Comparison of ENCODE assay signal across 14 cellular contexts in genomic region chr2:39938035-39938835, GRCh38.
DNase-seq lines count a peak whose midpoint lies in the region; ATAC-seq and TF ChIP-seq lines count a peak whose summit lies in the region.
"Had no signal": no experiment of that assay in that cellular context is flagged by ENCODE, and none has a peak within 500 bp of the region (broad histone marks: within the 10 kb centered on the region; RNA-seq: fewer than 3 reads in every experiment).

No MANE protein-coding gene starts in this region.

- no peaks in the 10 kb centered on the region for H3K27me3 ChIP-seq in testis
- H3K27me3 ChIP-seq: tibial artery had no signal

- peaks cover 0 to 48% of the 10 kb centered on the region in 2 donors for H3K36me3 Mint-ChIP-seq in activated naive CD4-positive, alpha-beta T cell treated with anti-CD3 and anti-CD28 coated beads, Interleukin-2, amount 50 U/mL, for 72 hours
- H3K36me3 Mint-ChIP-seq in activated CD4-positive, alpha-beta memory T cell treated with anti-CD3 and anti-CD28 coated beads for 36 hours, result no peaks in the 10 kb centered on the region
- no peaks in the 10 kb centered on the region for H3K36me3 Mint-ChIP-seq in CD14-positive monocyte

- TF ChIP-seq CTCF in fibroblast of the aortic adventitia (IDR thresholded peaks at IDR 0.05; ENCODE audit: insufficient read depth, low read length), result no peak
- no peak for TF ChIP-seq CTCF in testis (IDR thresholded peaks at IDR 0.05)
- TF ChIP-seq CTCF in CD14-positive monocyte (IDR thresholded peaks at IDR 0.05), result no peak

- H3K27me3 Mint-ChIP-seq in activated CD4-positive, alpha-beta memory T cell treated with anti-CD3 and anti-CD28 coated beads for 36 hours, result no peaks in the 10 kb centered on the region
- H3K27me3 Mint-ChIP-seq in CD14-positive monocyte (ENCODE audit: low read depth in 3 of 3), result peaks cover 0 to 1% (median 0%) of the 10 kb centered on the region in 3 donors

- CTCF ChIA-PET in activated CD4-positive, alpha-beta memory T cell treated with anti-CD3 and anti-CD28 coated beads for 36 hours (lab: Charles Lee), result no interaction called here

- WGBS in testis, 2 donors, result 84 to 92% methylated on average over 4 of the region's 4 CpGs

- no peak for DNase-seq in activated naive CD4-positive, alpha-beta T cell treated with anti-CD3 and anti-CD28 coated beads, Interleukin-2, amount 50 U/mL, for 72 hours (ENCODE audit: low spot score in 2 of 2)
- DNase-seq in activated naive CD4-positive, alpha-beta T cell treated with Interleukin-2 at 50 U/mL for 16 hours, result no peak
- DNase-seq in activated CD4-positive, alpha-beta memory T cell treated with anti-CD3 and anti-CD28 coated beads for 36 hours, result no peak
- DNase-seq in fibroblast of the aortic adventitia (ENCODE audit: low read depth) (peak; percentile 66), stromal cell of bone marrow (ENCODE audit: low read depth) (peak; percentile 37), testis (no peak), CD14-positive monocyte (ENCODE audit: low spot score) (no peak)
- DNase-seq: amygdala, islet precursor cell, NCI-H1417 treated with DMSO at 0.1 percent for 48 hours, tibial artery had no signal

- POLR2A ChIA-PET in activated CD4-positive, alpha-beta memory T cell treated with anti-CD3 and anti-CD28 coated beads for 36 hours (lab: Charles Lee), result interaction anchor here (1.0 kb wide), 1 partner anchor 8 kb away, joined by 4 read pairs; no protein-coding TSS in a partner anchor

- H3K9me3 ChIP-seq in testis, result no peaks in the 10 kb centered on the region
- H3K9me3 ChIP-seq: tibial artery had no signal

- ATAC-seq in activated naive CD4-positive, alpha-beta T cell treated with anti-CD3 and anti-CD28 coated beads, Interleukin-2, amount 50 U/mL, for 72 hours, result peak; percentile 56 to 79
- ATAC-seq in HG03442 (IDR thresholded peaks at IDR 0.05; ENCODE audit: unreplicated experiment), result no peak

- TF ChIP-seq POLR2A in testis (IDR thresholded peaks at IDR 0.05), result no peak

- H3K4me1 Mint-ChIP-seq in activated CD4-positive, alpha-beta memory T cell treated with anti-CD3 and anti-CD28 coated beads for 36 hours (ENCODE audit: low read depth), result peaks cover 10% of the 10 kb centered on the region
- H3K4me1 Mint-ChIP-seq in CD14-positive monocyte, result no peaks in the 10 kb centered on the region

- H3K36me3 ChIP-seq in testis (ENCODE audit: low read depth, missing control alignments), result no peaks in the 10 kb centered on the region
- H3K36me3 ChIP-seq: tibial artery had no signal

- intact Hi-C loops in activated CD4-positive, alpha-beta memory T cell treated with anti-CD3 and anti-CD28 coated beads for 36 hours (cut with micrococcal nuclease), result no loop called here
- intact Hi-C loops in testis (cut with DNase I; ENCODE audit: low total_unique reads), result no loop called here
- intact Hi-C loops in CD14-positive monocyte (cut with micrococcal nuclease), result no loop called here

- H3K27ac Mint-ChIP-seq in activated naive CD4-positive, alpha-beta T cell treated with anti-CD3 and anti-CD28 coated beads, Interleukin-2, amount 50 U/mL, for 72 hours, result peak overlapping the region; percentile 74 to 99
- peak overlapping the region; percentile 78 for H3K27ac Mint-ChIP-seq in activated CD4-positive, alpha-beta memory T cell treated with anti-CD3 and anti-CD28 coated beads for 36 hours
- no peak overlapping the region for H3K27ac Mint-ChIP-seq in CD14-positive monocyte

- no peak overlapping the region for H3K27ac ChIP-seq in testis
- H3K27ac ChIP-seq: C4-2B, parathyroid adenoma, tibial artery had no signal

- peak overlapping the region; percentile 28 for H3K4me3 Mint-ChIP-seq in activated CD4-positive, alpha-beta memory T cell treated with anti-CD3 and anti-CD28 coated beads for 36 hours
- H3K4me3 Mint-ChIP-seq in CD14-positive monocyte, result no peak overlapping the region

- peaks cover 10 to 18% of the 10 kb centered on the region in 2 donors for H3K9me3 Mint-ChIP-seq in activated naive CD4-positive, alpha-beta T cell treated with anti-CD3 and anti-CD28 coated beads, Interleukin-2, amount 50 U/mL, for 72 hours
- H3K9me3 Mint-ChIP-seq in activated CD4-positive, alpha-beta memory T cell treated with anti-CD3 and anti-CD28 coated beads for 36 hours, result no peaks in the 10 kb centered on the region
- H3K9me3 Mint-ChIP-seq in CD14-positive monocyte, result peaks cover 0 to 6% (median 2%) of the 10 kb centered on the region in 7 donors

- no peaks in the 10 kb centered on the region for H3K4me1 ChIP-seq in testis
- H3K4me1 ChIP-seq: parathyroid adenoma had no signal

- H3K4me3 ChIP-seq in fibroblast of the aortic adventitia (ENCODE audit: low read depth, low read length) (no peak overlapping the region), testis (no peak overlapping the region)
- H3K4me3 ChIP-seq: tibial artery had no signal

Comparison
In these comparisons a context has a peak if more than half of its experiments do, and no peak if none do; other contexts are left out.
1. DNase-seq: peak in fibroblast of the aortic adventitia (single experiment) and stromal cell of bone marrow (single experiment); none in activated naive CD4-positive, alpha-beta T cell treated with anti-CD3 and anti-CD28 coated beads, Interleukin-2, amount 50 U/mL, for 72 hours (0 of 2), activated naive CD4-positive, alpha-beta T cell treated with Interleukin-2 at 50 U/mL for 16 hours (single experiment), activated CD4-positive, alpha-beta memory T cell treated with anti-CD3 and anti-CD28 coated beads for 36 hours (single experiment), testis (single experiment) and CD14-positive monocyte (single experiment).
2. H3K27ac Mint-ChIP-seq: peak in activated naive CD4-positive, alpha-beta T cell treated with anti-CD3 and anti-CD28 coated beads, Interleukin-2, amount 50 U/mL, for 72 hours (2 of 2) and activated CD4-positive, alpha-beta memory T cell treated with anti-CD3 and anti-CD28 coated beads for 36 hours (single experiment); none in CD14-positive monocyte (0 of 7).